ENCODE assay signal across 27 cellular contexts in the genomic region with DNA sequence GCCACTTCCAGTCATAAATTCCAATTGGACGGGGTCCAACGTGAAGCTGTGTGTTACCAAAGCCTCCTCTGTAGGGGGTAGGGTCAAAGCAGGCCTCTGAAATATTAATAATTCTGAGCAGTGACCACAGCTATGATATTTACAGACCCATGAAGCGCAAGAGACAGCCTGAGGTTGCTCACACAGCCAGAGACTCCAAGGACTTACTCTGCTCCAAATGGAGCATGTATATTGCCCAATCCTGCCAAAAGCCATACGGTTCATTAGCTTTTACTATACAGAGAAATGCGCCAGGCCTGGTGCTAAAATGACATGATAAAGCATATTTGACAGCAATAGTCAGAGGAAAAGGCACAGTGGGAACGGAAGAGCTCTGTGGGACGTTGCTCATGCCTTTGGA.
A peak's percentile ranks its signal among the peaks of the same experiment; 100 is the strongest.
DNase-seq lines count a peak whose midpoint lies in the region; ATAC-seq and TF ChIP-seq lines count a peak whose summit lies in the region.
"Had no signal": no experiment of that assay in that cellular context is flagged by ENCODE, and none has a peak within 500 bp of the region (broad histone marks: within the 10 kb centered on the region; RNA-seq: fewer than 3 reads in every experiment).

No MANE protein-coding gene starts in this region.

- H3K9me3 Mint-ChIP-seq in HFFc6 = no peaks in the 10 kb centered on the region
- H3K9me3 Mint-ChIP-seq: activated T-cell treated with anti-CD3 and anti-CD28 coated beads, Interleukin-2, amount 50 U/mL, for 72 hours; stimulated activated naive B cell treated with anti-CD40 and anti-IgM and Interleukin-4, amounts not matched to agents 10 μg/mL and 1 μg/mL and 100 μg/mL, for 72 hours had no signal

- H3K4me1 Mint-ChIP-seq in HFFc6 (ENCODE audit: low read depth) = peaks cover 9% of the 10 kb centered on the region
- H3K4me1 Mint-ChIP-seq: T-helper 17 cell had no signal

- H3K27ac Mint-ChIP-seq in HFFc6 = no peak overlapping the region
- H3K27ac Mint-ChIP-seq: activated T-cell treated with anti-CD3 and anti-CD28 coated beads, Interleukin-2, amount 50 U/mL, for 72 hours; naive thymus-derived CD4-positive, alpha-beta T cell; stimulated activated naive B cell treated with anti-CD40 and anti-IgM and Interleukin-4, amounts not matched to agents 10 μg/mL and 1 μg/mL and 100 μg/mL, for 72 hours; T-helper 17 cell had no signal

- H3K27me3 Mint-ChIP-seq in HFFc6 (ENCODE audit: insufficient read depth) = peaks cover 7% of the 10 kb centered on the region

- TF ChIP-seq CTCF in astrocyte of the spinal cord (IDR thresholded peaks at IDR 0.05; ENCODE audit: low read depth, low read length) = no peak
- no peak for TF ChIP-seq CTCF in psoas muscle (IDR thresholded peaks at IDR 0.05)
- no peak for TF ChIP-seq CTCF in HFFc6 (IDR thresholded peaks at IDR 0.05)
- TF ChIP-seq CTCF in sigmoid colon (IDR thresholded peaks at IDR 0.05) = no peak

- TF ChIP-seq EP300 in sigmoid colon (IDR thresholded peaks at IDR 0.05) = no peak

- no peaks in the 10 kb centered on the region for H3K27me3 ChIP-seq in psoas muscle (ENCODE audit: insufficient read depth in 3 of 3, low read length in 2 of 3)
- no peaks in the 10 kb centered on the region for H3K27me3 ChIP-seq in sigmoid colon
- H3K27me3 ChIP-seq: esophagus squamous epithelium had no signal

- TF ChIP-seq POLR2A in sigmoid colon (IDR thresholded peaks at IDR 0.05) = no peak

- 46 to 62% (median 56%) methylated on average over 7 of the region's 7 CpGs for WGBS in psoas muscle, 3 donors
- 61 to 82% methylated on average over 7 of the region's 7 CpGs for WGBS in sigmoid colon, 2 donors

- intact Hi-C loops in psoas muscle (cut with DNase I) (loop anchor here (5.0 to 10.0 kb wide), 3 partner anchors 271 to 831 kb away; no protein-coding TSS in a partner anchor), sigmoid colon (cut with DNase I) (no loop called here)

- H3K4me3 Mint-ChIP-seq in HFFc6 = no peak overlapping the region
- H3K4me3 Mint-ChIP-seq: activated T-cell treated with anti-CD3 and anti-CD28 coated beads, Interleukin-2, amount 50 U/mL, for 72 hours; naive thymus-derived CD4-positive, alpha-beta T cell; stimulated activated naive B cell treated with anti-CD40 and anti-IgM and Interleukin-4, amounts not matched to agents 10 μg/mL and 1 μg/mL and 100 μg/mL, for 72 hours; T-helper 17 cell had no signal

- in situ Hi-C loops in G401 (cut with HindIII; ENCODE audit: low sequenced_read_pairs) = no loop called here
- in situ Hi-C loops in astrocyte of the spinal cord (cut with HindIII; ENCODE audit: low sequenced_read_pairs) = no loop called here

- H3K27ac ChIP-seq in psoas muscle (no peak overlapping the region), sigmoid colon (no peak overlapping the region)
- H3K27ac ChIP-seq: dorsolateral prefrontal cortex, esophagus squamous epithelium, lower lobe of right lung, skin epidermis had no signal

- peak in 3 of 4 donors; percentile 30 to 65 (median 35) for ATAC-seq in psoas muscle
- ATAC-seq: activated CD4-positive, CD25-positive, alpha-beta regulatory T cell treated with anti-CD3 and anti-CD28 coated beads, Interleukin-2, amount 50 U/mL, for 24 hours; activated T-cell treated with anti-CD3 and anti-CD28 coated beads, Interleukin-2, amount 50 U/mL, for 72 hours; lower lobe of right lung; naive thymus-derived CD4-positive, alpha-beta T cell; stimulated activated naive B cell treated with anti-CD40 and anti-IgM and Interleukin-4, amounts not matched to agents 10 μg/mL and 1 μg/mL and 100 μg/mL, for 72 hours; T-helper 17 cell had no signal

- H3K9me3 ChIP-seq in psoas muscle (no peaks in the 10 kb centered on the region), sigmoid colon (no peaks in the 10 kb centered on the region)
- H3K9me3 ChIP-seq: esophagus squamous epithelium, HAP-1, lower lobe of right lung had no signal

- peak; percentile 35 for DNase-seq in G401 (ENCODE audit: low spot score)
- peak; percentile 21 for DNase-seq in NCI-H2171 (lab: John Stamatoyannopoulos, UW)
- peak; percentile 68 for DNase-seq in astrocyte of the spinal cord (ENCODE audit: low read depth, low spot score)
- DNase-seq in psoas muscle = no peak
- no peak for DNase-seq in HFFc6
- DNase-seq in GF-D8 (lab: John Stamatoyannopoulos, UW) = no peak
- no peak for DNase-seq in sigmoid colon
- no peak for DNase-seq in midbrain (lab: John Stamatoyannopoulos, UW)
- DNase-seq: activated CD4-positive, alpha-beta T cell treated with anti-CD3 and anti-CD28 coated beads, Interleukin-2, amount 50 U/mL, for 4 hours; activated T-cell treated with anti-CD3 and anti-CD28 coated beads, Interleukin-2, amount 50 U/mL, for 72 hours; Calu3; cerebellar nuclear complex; dorsolateral prefrontal cortex; esophagus squamous epithelium; Karpas-422; kidney glomerular epithelial cell; lower lobe of right lung; naive thymus-derived CD4-positive, alpha-beta T cell; NCI-H187; NCI-H524; nucleus accumbens; OCI-M1; stimulated activated naive B cell treated with anti-CD40 and anti-IgM and Interleukin-4, amounts not matched to agents 10 μg/mL and 1 μg/mL and 100 μg/mL, for 72 hours; T-helper 17 cell had no signal

- H3K4me3 ChIP-seq in astrocyte of the spinal cord (ENCODE audit: low read depth, low read length) (no peak overlapping the region), psoas muscle (no peak overlapping the region), sigmoid colon (no peak overlapping the region)
- H3K4me3 ChIP-seq: dorsolateral prefrontal cortex, esophagus squamous epithelium, HAP-1, lower lobe of right lung, skin epidermis had no signal

- H3K4me1 ChIP-seq in psoas muscle (no peaks in the 10 kb centered on the region), sigmoid colon (no peaks in the 10 kb centered on the region)
- H3K4me1 ChIP-seq: esophagus squamous epithelium, HAP-1, lower lobe of right lung had no signal

- no peaks in the 10 kb centered on the region for H3K36me3 Mint-ChIP-seq in HFFc6 (ENCODE audit: low read depth)
- H3K36me3 Mint-ChIP-seq: naive thymus-derived CD4-positive, alpha-beta T cell; stimulated activated naive B cell treated with anti-CD40 and anti-IgM and Interleukin-4, amounts not matched to agents 10 μg/mL and 1 μg/mL and 100 μg/mL, for 72 hours had no signal

- H3K36me3 ChIP-seq in psoas muscle (ENCODE audit: insufficient read depth in 1 of 2, low read depth in 1 of 2) (no peaks in the 10 kb centered on the region), sigmoid colon (no peaks in the 10 kb centered on the region)
- H3K36me3 ChIP-seq: esophagus squamous epithelium, HAP-1, lower lobe of right lung had no signal

Comparison
In these comparisons a context has a peak if more than half of its experiments do, and no peak if none do; other contexts are left out.
1. DNase-seq: peak in G401 (single experiment), NCI-H2171 (single experiment) and astrocyte of the spinal cord (single experiment); none in psoas muscle (0 of 2), HFFc6 (single experiment), GF-D8 (single experiment), sigmoid colon (single experiment) and midbrain (single experiment).